In the genomic region with DNA sequence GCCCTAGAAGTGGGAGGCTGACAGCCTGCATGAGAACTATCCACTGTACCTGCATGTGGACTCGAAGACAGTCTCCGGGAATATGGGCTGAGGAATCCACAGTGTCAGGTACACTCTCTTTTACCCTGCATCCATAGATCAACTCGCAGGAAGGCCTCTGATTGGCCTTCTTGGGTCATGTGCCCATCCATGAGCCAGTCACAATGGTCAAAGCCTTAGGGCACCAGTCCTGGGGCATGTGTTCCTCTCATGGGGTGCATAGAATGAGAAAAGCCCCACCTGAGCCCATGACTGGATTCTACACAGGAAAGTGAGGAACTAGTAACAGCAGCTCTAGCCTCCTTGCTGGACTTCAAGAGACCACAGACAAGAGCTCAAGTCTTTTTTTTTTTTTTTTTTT, we compare ENCODE assay signal across 2 cellular contexts.
TF ChIP-seq lines count a peak whose summit lies in the region.

No MANE protein-coding gene starts in this region.

TF ChIP-seq in GM23338, 12 proteins besides CTCF, POLR2A, EP300 and RAD21 (continues in another document):
- TF ChIP-seq, protein P1, sequence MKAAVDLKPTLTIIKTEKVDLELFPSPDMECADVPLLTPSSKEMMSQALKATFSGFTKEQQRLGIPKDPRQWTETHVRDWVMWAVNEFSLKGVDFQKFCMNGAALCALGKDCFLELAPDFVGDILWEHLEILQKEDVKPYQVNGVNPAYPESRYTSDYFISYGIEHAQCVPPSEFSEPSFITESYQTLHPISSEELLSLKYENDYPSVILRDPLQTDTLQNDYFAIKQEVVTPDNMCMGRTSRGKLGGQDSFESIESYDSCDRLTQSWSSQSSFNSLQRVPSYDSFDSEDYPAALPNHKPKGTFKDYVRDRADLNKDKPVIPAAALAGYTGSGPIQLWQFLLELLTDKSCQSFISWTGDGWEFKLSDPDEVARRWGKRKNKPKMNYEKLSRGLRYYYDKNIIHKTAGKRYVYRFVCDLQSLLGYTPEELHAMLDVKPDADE (IDR thresholded peaks at IDR 0.05): no peak
- TF ChIP-seq EZH2phosphoT487 (IDR thresholded peaks at IDR 0.05; ENCODE audit: unreplicated experiment) (no peak), POLR2AphosphoS5 (IDR thresholded peaks at IDR 0.05; ENCODE audit: low read depth) (no peak), NANOG (IDR thresholded peaks at IDR 0.05; ENCODE audit: borderline replicate concordance) (no peak), ZNF114 (CRISPR knock-in tag; IDR thresholded peaks at IDR 0.05) (no peak), STAT1 (IDR thresholded peaks at IDR 0.05; ENCODE audit: unreplicated experiment) (no peak), CREB1 (CRISPR knock-in tag; IDR thresholded peaks at IDR 0.05; ENCODE audit: low read depth) (no peak), EZH2 (IDR thresholded peaks at IDR 0.05; ENCODE audit: low read depth, unreplicated experiment) (no peak)
- TF ChIP-seq, protein P2, sequence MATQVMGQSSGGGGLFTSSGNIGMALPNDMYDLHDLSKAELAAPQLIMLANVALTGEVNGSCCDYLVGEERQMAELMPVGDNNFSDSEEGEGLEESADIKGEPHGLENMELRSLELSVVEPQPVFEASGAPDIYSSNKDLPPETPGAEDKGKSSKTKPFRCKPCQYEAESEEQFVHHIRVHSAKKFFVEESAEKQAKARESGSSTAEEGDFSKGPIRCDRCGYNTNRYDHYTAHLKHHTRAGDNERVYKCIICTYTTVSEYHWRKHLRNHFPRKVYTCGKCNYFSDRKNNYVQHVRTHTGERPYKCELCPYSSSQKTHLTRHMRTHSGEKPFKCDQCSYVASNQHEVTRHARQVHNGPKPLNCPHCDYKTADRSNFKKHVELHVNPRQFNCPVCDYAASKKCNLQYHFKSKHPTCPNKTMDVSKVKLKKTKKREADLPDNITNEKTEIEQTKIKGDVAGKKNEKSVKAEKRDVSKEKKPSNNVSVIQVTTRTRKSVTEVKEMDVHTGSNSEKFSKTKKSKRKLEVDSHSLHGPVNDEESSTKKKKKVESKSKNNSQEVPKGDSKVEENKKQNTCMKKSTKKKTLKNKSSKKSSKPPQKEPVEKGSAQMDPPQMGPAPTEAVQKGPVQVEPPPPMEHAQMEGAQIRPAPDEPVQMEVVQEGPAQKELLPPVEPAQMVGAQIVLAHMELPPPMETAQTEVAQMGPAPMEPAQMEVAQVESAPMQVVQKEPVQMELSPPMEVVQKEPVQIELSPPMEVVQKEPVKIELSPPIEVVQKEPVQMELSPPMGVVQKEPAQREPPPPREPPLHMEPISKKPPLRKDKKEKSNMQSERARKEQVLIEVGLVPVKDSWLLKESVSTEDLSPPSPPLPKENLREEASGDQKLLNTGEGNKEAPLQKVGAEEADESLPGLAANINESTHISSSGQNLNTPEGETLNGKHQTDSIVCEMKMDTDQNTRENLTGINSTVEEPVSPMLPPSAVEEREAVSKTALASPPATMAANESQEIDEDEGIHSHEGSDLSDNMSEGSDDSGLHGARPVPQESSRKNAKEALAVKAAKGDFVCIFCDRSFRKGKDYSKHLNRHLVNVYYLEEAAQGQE (IDR thresholded peaks at IDR 0.05; ENCODE audit: unreplicated experiment): no peak
- TF ChIP-seq, protein P3, sequence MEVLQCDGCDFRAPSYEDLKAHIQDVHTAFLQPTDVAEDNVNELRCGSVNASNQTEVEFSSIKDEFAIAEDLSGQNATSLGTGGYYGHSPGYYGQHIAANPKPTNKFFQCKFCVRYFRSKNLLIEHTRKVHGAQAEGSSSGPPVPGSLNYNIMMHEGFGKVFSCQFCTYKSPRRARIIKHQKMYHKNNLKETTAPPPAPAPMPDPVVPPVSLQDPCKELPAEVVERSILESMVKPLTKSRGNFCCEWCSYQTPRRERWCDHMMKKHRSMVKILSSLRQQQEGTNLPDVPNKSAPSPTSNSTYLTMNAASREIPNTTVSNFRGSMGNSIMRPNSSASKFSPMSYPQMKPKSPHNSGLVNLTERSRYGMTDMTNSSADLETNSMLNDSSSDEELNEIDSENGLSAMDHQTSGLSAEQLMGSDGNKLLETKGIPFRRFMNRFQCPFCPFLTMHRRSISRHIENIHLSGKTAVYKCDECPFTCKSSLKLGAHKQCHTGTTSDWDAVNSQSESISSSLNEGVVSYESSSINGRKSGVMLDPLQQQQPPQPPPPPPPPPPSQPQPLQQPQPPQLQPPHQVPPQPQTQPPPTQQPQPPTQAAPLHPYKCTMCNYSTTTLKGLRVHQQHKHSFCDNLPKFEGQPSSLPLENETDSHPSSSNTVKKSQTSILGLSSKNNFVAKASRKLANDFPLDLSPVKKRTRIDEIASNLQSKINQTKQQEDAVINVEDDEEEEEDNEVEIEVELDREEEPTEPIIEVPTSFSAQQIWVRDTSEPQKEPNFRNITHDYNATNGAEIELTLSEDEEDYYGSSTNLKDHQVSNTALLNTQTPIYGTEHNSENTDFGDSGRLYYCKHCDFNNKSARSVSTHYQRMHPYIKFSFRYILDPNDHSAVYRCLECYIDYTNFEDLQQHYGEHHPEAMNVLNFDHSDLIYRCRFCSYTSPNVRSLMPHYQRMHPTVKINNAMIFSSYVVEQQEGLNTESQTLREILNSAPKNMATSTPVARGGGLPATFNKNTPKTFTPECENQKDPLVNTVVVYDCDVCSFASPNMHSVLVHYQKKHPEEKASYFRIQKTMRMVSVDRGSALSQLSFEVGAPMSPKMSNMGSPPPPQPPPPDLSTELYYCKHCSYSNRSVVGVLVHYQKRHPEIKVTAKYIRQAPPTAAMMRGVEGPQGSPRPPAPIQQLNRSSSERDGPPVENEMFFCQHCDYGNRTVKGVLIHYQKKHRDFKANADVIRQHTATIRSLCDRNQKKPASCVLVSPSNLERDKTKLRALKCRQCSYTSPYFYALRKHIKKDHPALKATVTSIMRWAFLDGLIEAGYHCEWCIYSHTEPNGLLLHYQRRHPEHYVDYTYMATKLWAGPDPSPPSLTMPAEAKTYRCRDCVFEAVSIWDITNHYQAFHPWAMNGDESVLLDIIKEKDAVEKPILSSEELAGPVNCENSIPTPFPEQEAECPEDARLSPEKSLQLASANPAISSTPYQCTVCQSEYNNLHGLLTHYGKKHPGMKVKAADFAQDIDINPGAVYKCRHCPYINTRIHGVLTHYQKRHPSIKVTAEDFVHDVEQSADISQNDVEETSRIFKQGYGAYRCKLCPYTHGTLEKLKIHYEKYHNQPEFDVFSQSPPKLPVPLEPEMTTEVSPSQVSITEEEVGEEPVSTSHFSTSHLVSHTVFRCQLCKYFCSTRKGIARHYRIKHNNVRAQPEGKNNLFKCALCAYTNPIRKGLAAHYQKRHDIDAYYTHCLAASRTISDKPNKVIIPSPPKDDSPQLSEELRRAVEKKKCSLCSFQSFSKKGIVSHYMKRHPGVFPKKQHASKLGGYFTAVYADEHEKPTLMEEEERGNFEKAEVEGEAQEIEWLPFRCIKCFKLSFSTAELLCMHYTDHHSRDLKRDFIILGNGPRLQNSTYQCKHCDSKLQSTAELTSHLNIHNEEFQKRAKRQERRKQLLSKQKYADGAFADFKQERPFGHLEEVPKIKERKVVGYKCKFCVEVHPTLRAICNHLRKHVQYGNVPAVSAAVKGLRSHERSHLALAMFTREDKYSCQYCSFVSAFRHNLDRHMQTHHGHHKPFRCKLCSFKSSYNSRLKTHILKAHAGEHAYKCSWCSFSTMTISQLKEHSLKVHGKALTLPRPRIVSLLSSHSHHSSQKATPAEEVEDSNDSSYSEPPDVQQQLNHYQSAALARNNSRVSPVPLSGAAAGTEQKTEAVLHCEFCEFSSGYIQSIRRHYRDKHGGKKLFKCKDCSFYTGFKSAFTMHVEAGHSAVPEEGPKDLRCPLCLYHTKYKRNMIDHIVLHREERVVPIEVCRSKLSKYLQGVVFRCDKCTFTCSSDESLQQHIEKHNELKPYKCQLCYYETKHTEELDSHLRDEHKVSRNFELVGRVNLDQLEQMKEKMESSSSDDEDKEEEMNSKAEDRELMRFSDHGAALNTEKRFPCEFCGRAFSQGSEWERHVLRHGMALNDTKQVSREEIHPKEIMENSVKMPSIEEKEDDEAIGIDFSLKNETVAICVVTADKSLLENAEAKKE (CRISPR knock-in tag; IDR thresholded peaks at IDR 0.05): no peak

TF ChIP-seq in GM12878, 131 proteins besides CTCF, POLR2A, EP300 and RAD21:
- TF ChIP-seq TARDBP (IDR thresholded peaks at IDR 0.05; ENCODE audit: borderline replicate concordance): no peak
- TF ChIP-seq, protein P4, sequence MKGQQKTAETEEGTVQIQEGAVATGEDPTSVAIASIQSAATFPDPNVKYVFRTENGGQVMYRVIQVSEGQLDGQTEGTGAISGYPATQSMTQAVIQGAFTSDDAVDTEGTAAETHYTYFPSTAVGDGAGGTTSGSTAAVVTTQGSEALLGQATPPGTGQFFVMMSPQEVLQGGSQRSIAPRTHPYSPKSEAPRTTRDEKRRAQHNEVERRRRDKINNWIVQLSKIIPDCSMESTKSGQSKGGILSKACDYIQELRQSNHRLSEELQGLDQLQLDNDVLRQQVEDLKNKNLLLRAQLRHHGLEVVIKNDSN (IDR thresholded peaks at IDR 0.05; ENCODE audit: borderline replicate concordance, extremely low read length, insufficient read depth, low read depth, low read length): peak; percentile 68
